9 cellular contexts compared by ENCODE assay signal in the genomic region with DNA sequence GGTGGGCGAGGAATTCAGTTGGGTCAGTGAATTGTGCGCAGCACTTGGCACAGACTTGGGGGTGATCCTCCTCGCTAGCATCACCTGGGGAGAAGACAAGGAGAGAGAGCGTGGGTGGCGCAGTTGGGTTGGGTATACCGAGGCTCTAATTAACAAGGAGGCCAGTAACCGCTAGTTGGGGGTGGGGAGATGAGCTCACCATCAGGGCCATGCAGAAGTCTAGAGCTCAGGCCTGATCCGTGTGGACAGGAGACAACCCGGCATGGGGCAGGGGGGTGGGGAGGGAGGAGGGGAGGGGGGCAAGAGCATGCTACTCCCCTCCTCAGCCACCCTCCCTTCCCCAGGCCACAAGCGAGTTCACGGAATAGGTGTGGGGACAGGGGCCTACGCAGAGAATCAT. TPM values are rescaled to one million over a fixed set of nuclear protein-coding genes. Genes with fewer than 3 reads are reported as not detected.
DNase-seq lines count a peak whose midpoint lies in the region; ATAC-seq, FAIRE-seq and TF ChIP-seq lines count a peak whose summit lies in the region.
"Had no signal": no experiment of that assay in that cellular context is flagged by ENCODE, and none has a peak within 500 bp of the region (broad histone marks: within the 10 kb centered on the region; RNA-seq: fewer than 3 reads in every experiment).

No MANE protein-coding gene starts in this region.

- H3K27me3 ChIP-seq in RWPE2 (ENCODE audit: insufficient read depth, poor library complexity, severe bottlenecking) (no peaks in the 10 kb centered on the region), esophagus squamous epithelium (no peaks in the 10 kb centered on the region)

- no peak for TF ChIP-seq POLR2A in esophagus squamous epithelium (IDR thresholded peaks at IDR 0.05)

- H3K4me3 ChIP-seq in GM12875 (ENCODE audit: low read depth, low read length) (peak overlapping the region; percentile 46), RWPE2 (ENCODE audit: severe bottlenecking) (peak overlapping the region; percentile 52), esophagus squamous epithelium (peak overlapping the region; percentile 44 to 80 (median 70))

- DNase-seq in RWPE2 (ENCODE audit: low spot score) (no peak), esophagus squamous epithelium (lab: John Stamatoyannopoulos, UW) (no peak), nucleus accumbens (lab: John Stamatoyannopoulos, UW) (peak in 33 of 56 donors; percentile 4 to 65 (median 26)), SIG-M5 treated with dmso at 0.1 percent for 504 hours (lab: John Stamatoyannopoulos, UW; ENCODE audit: unreplicated experiment) (no peak), NCI-H1436 treated with DMSO at 0.1 percent for 48 hours (lab: John Stamatoyannopoulos, UW) (no peak), D721Med (ENCODE audit: insufficient read length, low spot score) (no peak)

- 34% methylated on average over 5 of the region's 12 CpGs; no CpG with 5 or more reads in 1 of the 2 donors for WGBS in esophagus squamous epithelium, 2 donors

- no peaks in the 10 kb centered on the region for H3K36me3 ChIP-seq in RWPE2 (ENCODE audit: low read depth)
- peaks cover 0 to 11% (median 0%) of the 10 kb centered on the region in 3 donors for H3K36me3 ChIP-seq in esophagus squamous epithelium

- intact Hi-C loops in esophagus squamous epithelium (cut with DNase I) = no loop called here

- H3K27ac ChIP-seq in RWPE2 (ENCODE audit: poor library complexity, severe bottlenecking) = no peak overlapping the region
- H3K27ac ChIP-seq in esophagus squamous epithelium = peak overlapping the region; percentile 53 to 76 (median 58)

- TF ChIP-seq CTCF in GM12875 (IDR thresholded peaks at IDR 0.05; ENCODE audit: borderline replicate concordance, insufficient read depth, low read depth, low read length) (no peak), RWPE2 (IDR thresholded peaks at IDR 0.05; ENCODE audit: poor library complexity, severe bottlenecking) (no peak), esophagus squamous epithelium (IDR thresholded peaks at IDR 0.05) (no peak), D721Med (IDR thresholded peaks at IDR 0.05; ENCODE audit: insufficient read depth, missing control alignments) (no peak)

- no peaks in the 10 kb centered on the region for H3K9me3 ChIP-seq in RWPE2 (ENCODE audit: severe bottlenecking)
- H3K9me3 ChIP-seq in esophagus squamous epithelium = no peaks in the 10 kb centered on the region

- ATAC-seq in RWPE2 (ENCODE audit: low read depth) (peak; percentile 11; the same call in 2 of the 3 replicates), GM21423 (IDR thresholded peaks at IDR 0.05; ENCODE audit: unreplicated experiment) (no peak)

- peaks cover 2% of the 10 kb centered on the region for H3K4me1 ChIP-seq in RWPE2 (ENCODE audit: insufficient read depth, poor library complexity, severe bottlenecking)
- peaks cover 0 to 25% (median 0%) of the 10 kb centered on the region in 3 donors for H3K4me1 ChIP-seq in esophagus squamous epithelium

- no peak for FAIRE-seq in D721Med (lab: Jason Lieb, UNC)

RNA-seq across cellular contexts. Expression of a gene that starts 0.6 kb away (rescaled TPM):
- total RNA-seq in esophagus squamous epithelium = 1 to 10 TPM in 3 of 4 donors, under 1 TPM in 1; 0.83 to 5.1 (median 1.9) TPM

RNA-seq across cellular contexts. Expression of a gene that starts 14.4 kb away (rescaled TPM):
- total RNA-seq in esophagus squamous epithelium = 10 to 100 TPM; 26.0 to 65.0 (median 33.7) TPM

RNA-seq across cellular contexts. Expression of a gene that starts 48.6 kb away (rescaled TPM):
- 10 to 100 TPM; 36.2 to 51.3 (median 48.4) TPM for total RNA-seq in esophagus squamous epithelium

RNA-seq across cellular contexts. Expression of a gene that starts 48.8 kb away (rescaled TPM):
- total RNA-seq in esophagus squamous epithelium = 10 to 100 TPM in 3 of 4 donors, 1 to 10 TPM in 1; 6.3 to 20.4 (median 11.4) TPM

RNA-seq across cellular contexts. Expression of a gene that starts 54.3 kb away (rescaled TPM):
- not detected for total RNA-seq in esophagus squamous epithelium
- total RNA-seq: T-helper 1 cell treated with Interleukin-12 subunit alpha and Interleukin-12 subunit beta and Interleukin-4 antibody, amounts not matched to agents 30 ng/mL and 1 ng/mL, for 36 hours had no signal

Comparison
In these comparisons a context has a peak if more than half of its experiments do, and no peak if none do; other contexts are left out.
1. DNase-seq: peak in nucleus accumbens (33 of 56); none in RWPE2 (single experiment), esophagus squamous epithelium (single experiment), SIG-M5 treated with dmso at 0.1 percent for 504 hours (single experiment), NCI-H1436 treated with DMSO at 0.1 percent for 48 hours (single experiment) and D721Med (single experiment).
2. Peak in every context shown above with its lines, with median percentiles within 50 percentile points of each other: H3K4me3 ChIP-seq.